In genomic region chr5:31485376-31486207, GRCh38 we compare ENCODE assay signal across 17 cellular contexts.
"Had no signal": no experiment of that assay in that cellular context is flagged by ENCODE, and none has a peak within 500 bp of the region (broad histone marks: within the 10 kb centered on the region; RNA-seq: fewer than 3 reads in every experiment).

No MANE protein-coding gene starts in this region.

- DNase-seq: activated CD4-positive, alpha-beta T cell treated with anti-CD3 and anti-CD28 coated beads, Interleukin-2, amount 10 ng/mL, durations not matched to agents 24 days and 14 days; activated CD8-positive, alpha-beta T cell treated with anti-CD3 and anti-CD28 coated beads for 36 hours; activated naive CD4-positive, alpha-beta T cell treated with anti-CD3 and anti-CD28 coated beads for 36 hours; activated T-cell treated with anti-CD3 and anti-CD28 coated beads, Interleukin-2, amount 50 U/mL, for 24 hours; anterior cingulate cortex; brain microvascular endothelial cell; central memory CD4-positive, alpha-beta T cell; effector CD8-positive, alpha-beta T cell; foreskin keratinocyte; mesenchymal stem cell; natural killer cell; T-cell; trophoblast cell had no signal

- H3K9me3 ChIP-seq: neutrophil had no signal

- H3K27ac ChIP-seq: brain microvascular endothelial cell, coronary artery, foreskin keratinocyte, neutrophil, parathyroid adenoma had no signal

- H3K9me3 Mint-ChIP-seq: activated CD4-positive, alpha-beta T cell treated with anti-CD3 and anti-CD28 coated beads, Interleukin-2, amount 10 ng/mL, durations not matched to agents 24 days and 14 days; activated CD8-positive, alpha-beta T cell treated with anti-CD3 and anti-CD28 coated beads for 36 hours; activated naive CD4-positive, alpha-beta T cell treated with anti-CD3 and anti-CD28 coated beads for 36 hours; activated T-cell treated with anti-CD3 and anti-CD28 coated beads, Interleukin-2, amount 50 U/mL, for 24 hours; natural killer cell; stimulated activated naive CD8-positive, alpha-beta T cell treated with anti-CD3 and anti-CD28 coated beads, Interleukin-15, Interleukin-2, amounts not matched to agents 100 ng/mL and 50 ng/mL, for 24 hours; T-cell had no signal

- H3K9ac ChIP-seq: parathyroid adenoma had no signal

- ATAC-seq: activated CD8-positive, alpha-beta T cell treated with anti-CD3 and anti-CD28 coated beads for 36 hours; foreskin keratinocyte; natural killer cell; T-cell had no signal

- H3K4me3 Mint-ChIP-seq: activated CD4-positive, alpha-beta T cell treated with anti-CD3 and anti-CD28 coated beads, Interleukin-2, amount 10 ng/mL, durations not matched to agents 24 days and 14 days; activated CD8-positive, alpha-beta T cell treated with anti-CD3 and anti-CD28 coated beads for 36 hours; activated naive CD4-positive, alpha-beta T cell treated with anti-CD3 and anti-CD28 coated beads for 36 hours; activated T-cell treated with anti-CD3 and anti-CD28 coated beads, Interleukin-2, amount 50 U/mL, for 24 hours; natural killer cell; stimulated activated naive CD8-positive, alpha-beta T cell treated with anti-CD3 and anti-CD28 coated beads, Interleukin-15, Interleukin-2, amounts not matched to agents 100 ng/mL and 50 ng/mL, for 24 hours; T-cell had no signal

- H3K4me1 ChIP-seq: foreskin keratinocyte, parathyroid adenoma had no signal

- H3K27me3 ChIP-seq: brain microvascular endothelial cell, foreskin keratinocyte, neutrophil had no signal

- H3K4me1 Mint-ChIP-seq: T-cell had no signal

- H3K27me3 Mint-ChIP-seq: activated CD4-positive, alpha-beta T cell treated with anti-CD3 and anti-CD28 coated beads, Interleukin-2, amount 10 ng/mL, durations not matched to agents 24 days and 14 days; activated CD8-positive, alpha-beta T cell treated with anti-CD3 and anti-CD28 coated beads for 36 hours; activated T-cell treated with anti-CD3 and anti-CD28 coated beads, Interleukin-2, amount 50 U/mL, for 24 hours; stimulated activated naive CD8-positive, alpha-beta T cell treated with anti-CD3 and anti-CD28 coated beads, Interleukin-15, Interleukin-2, amounts not matched to agents 100 ng/mL and 50 ng/mL, for 24 hours; T-cell had no signal

- H3K4me3 ChIP-seq: coronary artery had no signal

- H3K27ac Mint-ChIP-seq: activated CD8-positive, alpha-beta T cell treated with anti-CD3 and anti-CD28 coated beads for 36 hours; activated naive CD4-positive, alpha-beta T cell treated with anti-CD3 and anti-CD28 coated beads for 36 hours; activated T-cell treated with anti-CD3 and anti-CD28 coated beads, Interleukin-2, amount 50 U/mL, for 24 hours; stimulated activated naive CD8-positive, alpha-beta T cell treated with anti-CD3 and anti-CD28 coated beads, Interleukin-15, Interleukin-2, amounts not matched to agents 100 ng/mL and 50 ng/mL, for 24 hours had no signal
